Comparison of ENCODE assay signal across 9 cellular contexts in the genomic region with DNA sequence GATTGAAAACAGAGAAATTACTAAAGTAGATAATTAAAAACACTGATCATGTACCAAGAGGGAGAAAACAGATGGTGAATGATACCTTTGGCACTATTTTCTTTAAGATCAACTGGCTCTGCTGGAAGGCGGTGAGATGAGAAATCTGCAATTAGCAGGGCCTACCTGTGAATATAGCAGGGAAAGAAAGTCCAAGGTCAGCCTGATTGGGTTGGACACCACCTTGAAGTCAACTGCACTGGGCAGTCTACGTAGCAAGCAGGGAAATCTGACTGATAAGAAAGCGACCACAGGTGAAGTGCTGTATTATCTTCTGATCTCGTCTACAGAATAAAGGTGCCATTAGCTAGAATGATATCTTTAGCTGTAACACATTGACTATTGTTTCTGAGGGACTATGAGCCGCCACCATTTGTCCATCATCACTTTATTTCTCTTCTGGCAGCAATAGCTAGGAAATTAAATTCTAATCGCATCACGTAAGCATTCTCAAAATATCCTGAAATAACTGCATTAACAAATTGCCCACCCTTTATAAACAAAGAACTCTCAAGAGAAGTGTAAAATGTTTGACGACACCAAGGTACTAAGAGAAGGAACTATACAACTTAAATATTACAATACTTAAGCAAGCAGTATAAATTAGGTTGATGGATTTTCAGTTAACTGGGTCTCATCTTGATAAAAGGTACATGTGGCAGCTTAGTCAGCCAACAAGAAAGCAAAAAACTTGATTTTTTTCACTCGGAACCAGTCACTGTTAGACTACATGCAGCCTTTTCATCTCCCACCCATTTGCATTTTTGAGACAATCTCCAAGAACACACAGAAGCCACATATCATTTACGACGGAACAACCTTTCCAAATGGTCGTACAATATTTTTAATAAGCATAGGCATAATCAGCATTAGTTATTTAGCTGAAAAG. TPM values are rescaled to one million over a fixed set of nuclear protein-coding genes. Genes with fewer than 3 reads are reported as not detected.
DNase-seq lines count a peak whose midpoint lies in the region; ATAC-seq and TF ChIP-seq lines count a peak whose summit lies in the region.
"Had no signal": no experiment of that assay in that cellular context is flagged by ENCODE, and none has a peak within 500 bp of the region (broad histone marks: within the 10 kb centered on the region; RNA-seq: fewer than 3 reads in every experiment).

No MANE protein-coding gene starts in this region.

- H3K4me3 Mint-ChIP-seq in CD4-positive, alpha-beta T cell, result peak overlapping the region; percentile 96
- peak overlapping the region; percentile 94 for H3K4me3 Mint-ChIP-seq in neural crest cell

- H3K4me1 Mint-ChIP-seq in CD4-positive, alpha-beta T cell (ENCODE audit: low read depth), result peaks cover 22% of the 10 kb centered on the region
- peaks cover 39% of the 10 kb centered on the region for H3K4me1 Mint-ChIP-seq in neural crest cell

- no peaks in the 10 kb centered on the region for H3K79me2 ChIP-seq in MM.1S (ENCODE audit: low read length)

- CTCF ChIA-PET in CD4-positive, alpha-beta T cell (lab: Charles Lee), result interaction anchor here (1.1 kb wide), 1 partner anchor 701 kb away, joined by 3 read pairs; no protein-coding TSS in a partner anchor

- peaks cover 5% of the 10 kb centered on the region for H3K27me3 ChIP-seq in CD4-positive, alpha-beta T cell (ENCODE audit: control insufficient read depth, insufficient read depth, low read length)
- H3K27me3 ChIP-seq in MM.1S (replicated peaks; ENCODE audit: insufficient read depth, low read length) (no peaks in the 10 kb centered on the region), duodenal mucosa (ENCODE audit: control insufficient read depth in 1 of 2, insufficient read depth in 2 of 2, low read length in 2 of 2) (no peaks in the 10 kb centered on the region)

- peak overlapping the region; percentile 72 for H3K4me2 ChIP-seq in MM.1S (ENCODE audit: low read depth, low read length)

- H3K4me3 ChIP-seq in MM.1S (ENCODE audit: low read length) (peak overlapping the region; percentile 85), duodenal mucosa (ENCODE audit: low read depth in 1 of 2, low read length in 2 of 2) (peak overlapping the region; percentile 74 to 81)

- no peaks in the 10 kb centered on the region for H3K9me2 ChIP-seq in MM.1S (replicated peaks; ENCODE audit: insufficient read depth, low read length)

- peaks cover 3% of the 10 kb centered on the region for H3K27me3 Mint-ChIP-seq in CD4-positive, alpha-beta T cell
- no peaks in the 10 kb centered on the region for H3K27me3 Mint-ChIP-seq in neural crest cell (ENCODE audit: low read depth)

- no peaks in the 10 kb centered on the region for H3K9me3 ChIP-seq in CD4-positive, alpha-beta T cell (ENCODE audit: control insufficient read depth, low read length)
- H3K9me3 ChIP-seq in MM.1S (replicated peaks; ENCODE audit: insufficient read depth, low read length), result no peaks in the 10 kb centered on the region
- no peaks in the 10 kb centered on the region for H3K9me3 ChIP-seq in duodenal mucosa (ENCODE audit: control insufficient read depth in 1 of 2, low read length in 2 of 2)
- H3K9me3 ChIP-seq: mucosa of descending colon had no signal

- H3K36me3 ChIP-seq in MM.1S (replicated peaks; ENCODE audit: insufficient read depth, low read length), result no peaks in the 10 kb centered on the region
- no peaks in the 10 kb centered on the region for H3K36me3 ChIP-seq in duodenal mucosa (ENCODE audit: control insufficient read depth in 1 of 2, insufficient read depth in 2 of 2, low read length in 2 of 2)

- H4K20me1 ChIP-seq in MM.1S (ENCODE audit: insufficient read depth, low read length), result no peaks in the 10 kb centered on the region

- peak overlapping the region; percentile 97 for H2AFZ ChIP-seq in MM.1S (ENCODE audit: low read length)

- H3K27ac ChIP-seq in CD4-positive, alpha-beta T cell (ENCODE audit: low read depth, low read length), result no peak overlapping the region
- H3K27ac ChIP-seq in MM.1S (ENCODE audit: low read length) (no peak overlapping the region), duodenal mucosa (ENCODE audit: low read depth, low read length) (no peak overlapping the region)

- no peaks in the 10 kb centered on the region for H3K36me3 Mint-ChIP-seq in CD4-positive, alpha-beta T cell (ENCODE audit: low read depth)
- peaks cover 6% of the 10 kb centered on the region for H3K36me3 Mint-ChIP-seq in neural crest cell (ENCODE audit: low read depth)

- POLR2A ChIA-PET in CD4-positive, alpha-beta T cell (lab: Charles Lee), result no interaction called here

- no peak for ATAC-seq in CD4-positive, alpha-beta T cell (ENCODE audit: poor library complexity)
- no peak for ATAC-seq in GM21529 (IDR thresholded peaks at IDR 0.05; ENCODE audit: unreplicated experiment)

- no peaks in the 10 kb centered on the region for H3F3A ChIP-seq in MM.1S (ENCODE audit: insufficient read depth, low read length)

- H3K4me1 ChIP-seq in MM.1S (ENCODE audit: low read length), result no peaks in the 10 kb centered on the region
- H3K4me1 ChIP-seq in duodenal mucosa (ENCODE audit: control insufficient read depth in 1 of 2, insufficient read depth in 2 of 2, low read length in 2 of 2), result peaks cover 18 to 23% of the 10 kb centered on the region in 2 donors

- H3K9me3 Mint-ChIP-seq in CD4-positive, alpha-beta T cell, result no peaks in the 10 kb centered on the region
- no peaks in the 10 kb centered on the region for H3K9me3 Mint-ChIP-seq in neural crest cell

- intact Hi-C loops in CD4-positive, alpha-beta T cell (cut with DNase I, micrococcal nuclease), result loop anchor here (2.0 to 5.0 kb wide), 4 partner anchors 50 to 250 kb away; a partner anchor contains a TSS

- DNase-seq in CD4-positive, alpha-beta T cell, result no peak
- DNase-seq in MM.1S (no peak), neural crest cell (ENCODE audit: low read depth, low spot score) (no peak), NCI-H345 (lab: John Stamatoyannopoulos, UW) (no peak), cerebellum (ENCODE audit: low spot score) (no peak)
- no peak for DNase-seq in central memory CD4-positive, alpha-beta T cell

- H3K9ac ChIP-seq in MM.1S (ENCODE audit: low read length) (peak overlapping the region; percentile 57; the same call in 1 of the 2 replicates), duodenal mucosa (ENCODE audit: low read depth in 1 of 2, low read length in 2 of 2) (peak overlapping the region in 1 of 2 donors; percentile 73)

- no peak for TF ChIP-seq CTCF in CD4-positive, alpha-beta T cell (IDR thresholded peaks at IDR 0.05)
- TF ChIP-seq CTCF in MM.1S (IDR thresholded peaks at IDR 0.05; ENCODE audit: low read length) (no peak), neural crest cell (conservative IDR thresholded peaks at IDR 0.05) (no peak)

- H3K27ac Mint-ChIP-seq in CD4-positive, alpha-beta T cell, result peak overlapping the region; percentile 21
- H3K27ac Mint-ChIP-seq in neural crest cell (ENCODE audit: unreplicated experiment), result no peak overlapping the region

RNA-seq across cellular contexts. Expression of a gene that starts 1.3 kb away (rescaled TPM):
- 1 to 10 TPM; 2.6 to 2.7 TPM for total RNA-seq in CD4-positive, alpha-beta T cell
- total RNA-seq in neural crest cell (20.3 and 22.8 TPM in 2 replicates), cerebellum (6.5 TPM)
